ENCODE assay signal across 23 cellular contexts in genomic region chr11:11075515-11076171, GRCh38.
A peak's percentile ranks its signal among the peaks of the same experiment; 100 is the strongest.
DNase-seq lines count a peak whose midpoint lies in the region; ATAC-seq and TF ChIP-seq lines count a peak whose summit lies in the region.
"Had no signal": no experiment of that assay in that cellular context is flagged by ENCODE, and none has a peak within 500 bp of the region (broad histone marks: within the 10 kb centered on the region; RNA-seq: fewer than 3 reads in every experiment).

No MANE protein-coding gene starts in this region.

- no peaks in the 10 kb centered on the region for H3K79me2 ChIP-seq in DND-41 (ENCODE audit: insufficient read depth, low read length)

- no peak overlapping the region for H3K27ac ChIP-seq in DND-41 (ENCODE audit: low read length)
- no peak overlapping the region for H3K27ac ChIP-seq in naive thymus-derived CD4-positive, alpha-beta T cell (ENCODE audit: low read depth, low read length)
- H3K27ac ChIP-seq in effector memory CD4-positive, alpha-beta T cell (ENCODE audit: insufficient read depth, low read length, poor library complexity, severe bottlenecking) = no peak overlapping the region
- H3K27ac ChIP-seq: left ventricle myocardium inferior, RWPE1, tibial nerve had no signal

- H3K9me3 Mint-ChIP-seq in HFFc6 (no peaks in the 10 kb centered on the region), WTC11 (no peaks in the 10 kb centered on the region)
- H3K9me3 Mint-ChIP-seq in naive thymus-derived CD4-positive, alpha-beta T cell = no peaks in the 10 kb centered on the region
- H3K9me3 Mint-ChIP-seq: activated naive CD4-positive, alpha-beta T cell treated with anti-CD3 and anti-CD28 coated beads, Interleukin-2, amount 50 U/mL, for 72 hours had no signal

- H3K27me3 ChIP-seq in DND-41 (ENCODE audit: insufficient read depth, low read length, poor library complexity) = peaks cover 7% of the 10 kb centered on the region
- H3K27me3 ChIP-seq in naive thymus-derived CD4-positive, alpha-beta T cell (ENCODE audit: control insufficient read depth in 2 of 2, insufficient read depth in 2 of 2, low read length in 2 of 2) = no peaks in the 10 kb centered on the region
- no peaks in the 10 kb centered on the region for H3K27me3 ChIP-seq in effector memory CD4-positive, alpha-beta T cell (replicated peaks; ENCODE audit: control insufficient read depth, insufficient read depth, low read length, poor library complexity, severe bottlenecking)
- H3K27me3 ChIP-seq: tibial nerve had no signal

- H3K9me3 ChIP-seq in DND-41 (ENCODE audit: insufficient read depth, low read length, severe bottlenecking) = no peaks in the 10 kb centered on the region
- H3K9me3 ChIP-seq in naive thymus-derived CD4-positive, alpha-beta T cell (ENCODE audit: control insufficient read depth in 2 of 3, low read length in 3 of 3) = no peaks in the 10 kb centered on the region
- H3K9me3 ChIP-seq in effector memory CD4-positive, alpha-beta T cell (ENCODE audit: control insufficient read depth, low read length) = no peaks in the 10 kb centered on the region
- H3K9me3 ChIP-seq: left ventricle myocardium inferior, tibial nerve had no signal

- intact Hi-C loops in naive thymus-derived CD4-positive, alpha-beta T cell (cut with micrococcal nuclease) = loop anchor here in 1 of 2 donors (5.0 kb wide), 1 partner anchor 38 kb away; no protein-coding TSS in a partner anchor

- POLR2A ChIA-PET in WTC11 (lab: Charles Lee) = no interaction called here
- POLR2A ChIA-PET in naive thymus-derived CD4-positive, alpha-beta T cell (lab: Charles Lee) = interaction anchor here (1.5 kb wide), 1 partner anchor 74 kb away, joined by 6 read pairs; no protein-coding TSS in a partner anchor

- peaks cover 50% of the 10 kb centered on the region for H3K27me3 Mint-ChIP-seq in HFFc6 (ENCODE audit: insufficient read depth)
- peaks cover 11% of the 10 kb centered on the region for H3K27me3 Mint-ChIP-seq in WTC11 (ENCODE audit: low read depth)
- H3K27me3 Mint-ChIP-seq in naive thymus-derived CD4-positive, alpha-beta T cell = peaks cover 0 to 4% (median 0%) of the 10 kb centered on the region in 5 donors

- TF ChIP-seq CTCF in DND-41 (IDR thresholded peaks at IDR 0.05; ENCODE audit: borderline replicate concordance, extremely low read depth, low read length, poor library complexity, severe bottlenecking) (peak; percentile 15), HFFc6 (IDR thresholded peaks at IDR 0.05) (peak; percentile 21; the same call in 1 of the 2 replicates), WTC11 (IDR thresholded peaks at IDR 0.05) (no peak)

- H2AFZ ChIP-seq in DND-41 (ENCODE audit: low read depth, low read length) = no peak overlapping the region

- no peaks in the 10 kb centered on the region for H4K20me1 ChIP-seq in DND-41 (ENCODE audit: insufficient read depth, low read length)

- no peaks in the 10 kb centered on the region for H3K36me3 Mint-ChIP-seq in HFFc6 (ENCODE audit: low read depth)
- H3K36me3 Mint-ChIP-seq in WTC11 = no peaks in the 10 kb centered on the region
- H3K36me3 Mint-ChIP-seq in naive thymus-derived CD4-positive, alpha-beta T cell = no peaks in the 10 kb centered on the region
- H3K36me3 Mint-ChIP-seq: activated naive CD4-positive, alpha-beta T cell treated with anti-CD3 and anti-CD28 coated beads, Interleukin-2, amount 50 U/mL, for 72 hours; CD4-positive, alpha-beta memory T cell had no signal

- DNase-seq in DND-41 (no peak), HFFc6 (no peak), WTC11 (ENCODE audit: low spot score) (no peak), AML-193 (lab: John Stamatoyannopoulos, UW) (no peak)
- DNase-seq in naive thymus-derived CD4-positive, alpha-beta T cell = no peak
- DNase-seq in effector memory CD4-positive, alpha-beta T cell = no peak
- DNase-seq: activated CD4-positive, alpha-beta T cell treated with anti-CD3 and anti-CD28 coated beads for 1 hour; activated CD8-positive, alpha-beta memory T cell treated with anti-CD3 and anti-CD28 coated beads for 24 hours; activated T-cell treated with anti-CD3 and anti-CD28 coated beads, Interleukin-2, amount 50 U/mL, for 48 hours; CD4-positive, alpha-beta memory T cell; cerebellar nuclear complex; DMS53; IMR-90; left ventricle myocardium inferior; NCI-H1930; stimulated activated CD4-positive, alpha-beta T cell treated with anti-CD3 and anti-CD28 coated beads, Interleukin-2, amount 100 ng/mL, for 24 hours; T1000 had no signal

- CTCF ChIA-PET in WTC11 (lab: Charles Lee) = interaction anchor here (0.8 to 2.0 kb wide), 6 partner anchors 10 to 142 kb away, joined by 3 to 7 read pairs (median 6); no protein-coding TSS in a partner anchor
- CTCF ChIA-PET in naive thymus-derived CD4-positive, alpha-beta T cell (lab: Charles Lee) = interaction anchor here (0.6 to 1.7 kb wide), 3 partner anchors 30 to 74 kb away, joined by 3 to 4 read pairs (median 4); no protein-coding TSS in a partner anchor

- no peaks in the 10 kb centered on the region for H3K36me3 ChIP-seq in DND-41 (ENCODE audit: insufficient read depth, low read length)
- no peaks in the 10 kb centered on the region for H3K36me3 ChIP-seq in naive thymus-derived CD4-positive, alpha-beta T cell (ENCODE audit: control insufficient read depth in 2 of 3, insufficient read depth in 3 of 3, low read length in 3 of 3)
- H3K36me3 ChIP-seq in effector memory CD4-positive, alpha-beta T cell (ENCODE audit: control insufficient read depth, insufficient read depth, low read length) = no peaks in the 10 kb centered on the region
- H3K36me3 ChIP-seq: left ventricle myocardium inferior, tibial nerve had no signal

- H3K27ac Mint-ChIP-seq in HFFc6 (no peak overlapping the region), WTC11 (no peak overlapping the region)
- H3K27ac Mint-ChIP-seq in naive thymus-derived CD4-positive, alpha-beta T cell = peak overlapping the region in 6 of 9 donors; percentile 23 to 70 (median 57)
- H3K27ac Mint-ChIP-seq: activated naive CD4-positive, alpha-beta T cell treated with anti-CD3 and anti-CD28 coated beads, Interleukin-2, amount 50 U/mL, for 72 hours had no signal

- H3K4me1 Mint-ChIP-seq in HFFc6 (ENCODE audit: low read depth) (no peaks in the 10 kb centered on the region), WTC11 (peaks cover 71% of the 10 kb centered on the region)
- peaks cover 2 to 47% (median 38%) of the 10 kb centered on the region in 7 donors for H3K4me1 Mint-ChIP-seq in naive thymus-derived CD4-positive, alpha-beta T cell

- H3K4me3 Mint-ChIP-seq in HFFc6 (no peak overlapping the region), WTC11 (no peak overlapping the region)
- peak overlapping the region in 2 of 10 donors; percentile 29 to 43 for H3K4me3 Mint-ChIP-seq in naive thymus-derived CD4-positive, alpha-beta T cell
- H3K4me3 Mint-ChIP-seq: CD4-positive, alpha-beta memory T cell had no signal

- no peaks in the 10 kb centered on the region for H3K4me1 ChIP-seq in DND-41 (ENCODE audit: insufficient read depth, low read length)
- no peaks in the 10 kb centered on the region for H3K4me1 ChIP-seq in naive thymus-derived CD4-positive, alpha-beta T cell (ENCODE audit: control insufficient read depth in 2 of 2, insufficient read depth in 2 of 2, low read length in 2 of 2)
- no peaks in the 10 kb centered on the region for H3K4me1 ChIP-seq in effector memory CD4-positive, alpha-beta T cell (ENCODE audit: control insufficient read depth, insufficient read depth, low read length, poor library complexity, severe bottlenecking)
- H3K4me1 ChIP-seq: left ventricle myocardium inferior, tibial nerve had no signal

- H3K4me3 ChIP-seq in DND-41 (ENCODE audit: low read depth in 1 of 2, low read length in 2 of 2) = no peak overlapping the region
- H3K4me3 ChIP-seq in naive thymus-derived CD4-positive, alpha-beta T cell (ENCODE audit: low read length) = no peak overlapping the region
- no peak overlapping the region for H3K4me3 ChIP-seq in effector memory CD4-positive, alpha-beta T cell (ENCODE audit: insufficient read depth, low read depth, low read length, poor library complexity, severe bottlenecking)
- H3K4me3 ChIP-seq: left ventricle myocardium inferior, tibial nerve had no signal

- ATAC-seq in DND-41 (ENCODE audit: insufficient read depth, low read depth) (no peak), WTC11 (peak; percentile 17), GM18502 (IDR thresholded peaks at IDR 0.05; ENCODE audit: poor library complexity, unreplicated experiment) (no peak), GM18870 (IDR thresholded peaks at IDR 0.05; ENCODE audit: unreplicated experiment) (no peak)
- ATAC-seq in naive thymus-derived CD4-positive, alpha-beta T cell = no peak
- ATAC-seq: activated naive CD4-positive, alpha-beta T cell treated with anti-CD3 and anti-CD28 coated beads, Interleukin-2, amount 50 U/mL, for 72 hours; esophagus mucosa had no signal

- no peak overlapping the region for H3K9ac ChIP-seq in DND-41 (ENCODE audit: low read depth, low read length)

- H3K4me2 ChIP-seq in DND-41 (ENCODE audit: insufficient read depth, low read length) = no peak overlapping the region

TF ChIP-seq in WTC11, 78 proteins besides CTCF, POLR2A, EP300 and RAD21 (continues in another document):
- TF ChIP-seq PRDM15 (CRISPR knock-in tag; IDR thresholded peaks at IDR 0.05) (peak; percentile 69), MAX (CRISPR knock-in tag; IDR thresholded peaks at IDR 0.05) (no peak)

Comparison
In these comparisons a context has a peak if more than half of its experiments do, and no peak if none do; other contexts are left out.
1. H3K27ac Mint-ChIP-seq: peak in naive thymus-derived CD4-positive, alpha-beta T cell (6 of 9); none in HFFc6 (single experiment) and WTC11 (single experiment).